Comparison of ENCODE assay signal across 9 cellular contexts in the genomic region with DNA sequence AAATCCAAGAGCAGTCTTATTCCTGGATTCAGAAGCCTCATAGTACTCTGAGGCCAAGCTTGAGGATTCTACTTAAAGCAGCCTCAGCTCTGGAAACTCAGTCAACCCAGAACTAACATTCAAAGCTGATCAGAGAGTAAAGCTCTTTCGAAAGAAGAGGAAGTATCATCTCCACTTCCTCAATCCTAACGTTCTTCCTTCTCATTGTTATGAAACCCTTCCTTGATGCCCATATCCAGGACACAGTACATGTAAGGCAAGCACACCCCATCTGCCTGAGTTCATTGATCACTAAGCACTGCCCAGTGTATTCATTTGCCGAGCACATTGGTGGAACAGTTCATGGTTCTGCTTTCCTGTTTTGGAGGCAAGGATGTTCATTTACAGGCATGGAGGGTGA. TPM values are rescaled to one million over a fixed set of nuclear protein-coding genes. Genes with fewer than 3 reads are reported as not detected.
DNase-seq lines count a peak whose midpoint lies in the region; ATAC-seq and TF ChIP-seq lines count a peak whose summit lies in the region.
"Had no signal": no experiment of that assay in that cellular context is flagged by ENCODE, and none has a peak within 500 bp of the region (broad histone marks: within the 10 kb centered on the region; RNA-seq: fewer than 3 reads in every experiment).

A gene with protein sequence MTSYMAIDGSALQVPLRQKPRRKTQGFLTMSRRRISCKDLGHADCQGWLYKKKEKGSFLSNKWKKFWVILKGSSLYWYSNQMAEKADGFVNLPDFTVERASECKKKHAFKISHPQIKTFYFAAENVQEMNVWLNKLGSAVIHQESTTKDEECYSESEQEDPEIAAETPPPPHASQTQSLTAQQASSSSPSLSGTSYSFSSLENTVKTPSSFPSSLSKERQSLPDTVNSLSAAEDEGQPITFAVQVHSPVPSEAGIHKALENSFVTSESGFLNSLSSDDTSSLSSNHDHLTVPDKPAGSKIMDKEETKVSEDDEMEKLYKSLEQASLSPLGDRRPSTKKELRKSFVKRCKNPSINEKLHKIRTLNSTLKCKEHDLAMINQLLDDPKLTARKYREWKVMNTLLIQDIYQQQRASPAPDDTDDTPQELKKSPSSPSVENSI (minus strand): TSS at position 114 of the 400 bp plus-strand sequence. CDS start 90,856 bp downstream, outside the sequence.

- H3K4me3 ChIP-seq in NB4 (ENCODE audit: low read depth, low read length), result no peak within 1 kb of the TSS
- peak within 1 kb of the TSS in 1 of 12 donors; percentile 30 for H3K4me3 ChIP-seq in heart left ventricle
- no peak within 1 kb of the TSS for H3K4me3 ChIP-seq in aorta (ENCODE audit: low read length in 2 of 2)

- H3K4me1 Mint-ChIP-seq in activated naive CD8-positive, alpha-beta T cell treated with anti-CD3 and anti-CD28 coated beads for 36 hours, result peaks cover 60% of the 10 kb centered on the region
- peaks cover 76% of the 10 kb centered on the region for H3K4me1 Mint-ChIP-seq in activated naive CD8-positive, alpha-beta T cell treated with anti-CD3 and anti-CD28 coated beads, Interleukin-2, amount 50 U/mL, for 24 hours
- H3K4me1 Mint-ChIP-seq in activated CD4-positive, alpha-beta T cell treated with anti-CD3 and anti-CD28 coated beads, Interleukin-2, amount 10 ng/mL, durations not matched to agents 24 days and 14 days, result peaks cover 14% of the 10 kb centered on the region

- H3K36me3 Mint-ChIP-seq in activated naive CD8-positive, alpha-beta T cell treated with anti-CD3 and anti-CD28 coated beads for 36 hours, result peaks cover 9% of the 10 kb centered on the region
- H3K36me3 Mint-ChIP-seq in activated naive CD8-positive, alpha-beta T cell treated with anti-CD3 and anti-CD28 coated beads, Interleukin-2, amount 50 U/mL, for 24 hours (ENCODE audit: low read depth), result no peaks in the 10 kb centered on the region
- H3K36me3 Mint-ChIP-seq in activated CD4-positive, alpha-beta T cell treated with anti-CD3 and anti-CD28 coated beads, Interleukin-2, amount 10 ng/mL, durations not matched to agents 24 days and 14 days (ENCODE audit: low read depth), result no peaks in the 10 kb centered on the region

- H3K9me3 ChIP-seq in heart left ventricle (no peaks in the 10 kb centered on the region), aorta (ENCODE audit: control insufficient read depth, low read length) (no peaks in the 10 kb centered on the region)

- peaks cover 12% of the 10 kb centered on the region for H3K9me3 Mint-ChIP-seq in activated naive CD8-positive, alpha-beta T cell treated with anti-CD3 and anti-CD28 coated beads for 36 hours
- peaks cover 4% of the 10 kb centered on the region for H3K9me3 Mint-ChIP-seq in activated naive CD8-positive, alpha-beta T cell treated with anti-CD3 and anti-CD28 coated beads, Interleukin-2, amount 50 U/mL, for 24 hours
- H3K9me3 Mint-ChIP-seq in activated CD4-positive, alpha-beta T cell treated with anti-CD3 and anti-CD28 coated beads, Interleukin-2, amount 10 ng/mL, durations not matched to agents 24 days and 14 days, result peaks cover 12% of the 10 kb centered on the region

- no peak for ATAC-seq in activated naive CD8-positive, alpha-beta T cell treated with anti-CD3 and anti-CD28 coated beads, Interleukin-2, amount 50 U/mL, for 24 hours
- ATAC-seq in heart left ventricle, result peak in 3 of 4 donors; percentile 34 to 70 (median 62)
- peak; percentile 36 for ATAC-seq in aorta (ENCODE audit: low FRiP score)

- H3K27me3 Mint-ChIP-seq in activated naive CD8-positive, alpha-beta T cell treated with anti-CD3 and anti-CD28 coated beads for 36 hours, result no peaks in the 10 kb centered on the region
- peaks cover 11% of the 10 kb centered on the region for H3K27me3 Mint-ChIP-seq in activated naive CD8-positive, alpha-beta T cell treated with anti-CD3 and anti-CD28 coated beads, Interleukin-2, amount 50 U/mL, for 24 hours
- H3K27me3 Mint-ChIP-seq in activated CD4-positive, alpha-beta T cell treated with anti-CD3 and anti-CD28 coated beads, Interleukin-2, amount 10 ng/mL, durations not matched to agents 24 days and 14 days, result peaks cover 44% of the 10 kb centered on the region

- TF ChIP-seq CTCF in NB4 (IDR thresholded peaks at IDR 0.05; ENCODE audit: low read depth, low read length) (no peak), heart left ventricle (IDR thresholded peaks at IDR 0.05) (no peak)

- H3K27me3 ChIP-seq in heart left ventricle, result no peaks in the 10 kb centered on the region
- H3K27me3 ChIP-seq in aorta (ENCODE audit: control insufficient read depth in 1 of 2, insufficient read depth in 2 of 2, low read length in 1 of 2), result no peaks in the 10 kb centered on the region

- H3K4me1 ChIP-seq in heart left ventricle (peaks cover 0 to 34% (median 0%) of the 10 kb centered on the region in 12 donors), aorta (ENCODE audit: control insufficient read depth in 1 of 2, insufficient read depth in 2 of 2, low read length in 2 of 2) (no peaks in the 10 kb centered on the region)

- DNase-seq in activated naive CD8-positive, alpha-beta T cell treated with anti-CD3 and anti-CD28 coated beads for 36 hours, result no peak
- DNase-seq in activated naive CD8-positive, alpha-beta T cell treated with anti-CD3 and anti-CD28 coated beads, Interleukin-2, amount 50 U/mL, for 24 hours, result no peak
- DNase-seq in NB4 (ENCODE audit: low read depth) (peak; percentile 71), heart left ventricle (no peak), aorta (no peak), DMS79 (lab: John Stamatoyannopoulos, UW) (no peak), OCI-M2 (lab: John Stamatoyannopoulos, UW; ENCODE audit: unreplicated experiment) (no peak)
- DNase-seq in activated CD4-positive, alpha-beta T cell treated with anti-CD3 and anti-CD28 coated beads, Interleukin-2, amount 10 ng/mL, durations not matched to agents 24 days and 14 days, result no peak
- DNase-seq: effector CD8-positive, alpha-beta T cell had no signal

- 71 to 79% (median 76%) methylated on average over 3 of the region's 3 CpGs for WGBS in heart left ventricle, 4 donors
- WGBS in aorta, 2 donors, result 93 to 94% methylated on average over 3 of the region's 3 CpGs

- no peak within 1 kb of the TSS for H3K27ac Mint-ChIP-seq in activated naive CD8-positive, alpha-beta T cell treated with anti-CD3 and anti-CD28 coated beads for 36 hours
- H3K27ac Mint-ChIP-seq in activated naive CD8-positive, alpha-beta T cell treated with anti-CD3 and anti-CD28 coated beads, Interleukin-2, amount 50 U/mL, for 24 hours, result no peak within 1 kb of the TSS
- H3K27ac Mint-ChIP-seq in activated CD4-positive, alpha-beta T cell treated with anti-CD3 and anti-CD28 coated beads, Interleukin-2, amount 10 ng/mL, durations not matched to agents 24 days and 14 days, result no peak within 1 kb of the TSS

- H3K27ac ChIP-seq in heart left ventricle, result peak within 1 kb of the TSS in 2 of 12 donors; percentile 30 to 85
- H3K27ac ChIP-seq in aorta (ENCODE audit: low read depth in 1 of 2, low read length in 2 of 2), result no peak within 1 kb of the TSS

- no peak within 1 kb of the TSS for H3K4me3 Mint-ChIP-seq in activated naive CD8-positive, alpha-beta T cell treated with anti-CD3 and anti-CD28 coated beads for 36 hours
- no peak within 1 kb of the TSS for H3K4me3 Mint-ChIP-seq in activated naive CD8-positive, alpha-beta T cell treated with anti-CD3 and anti-CD28 coated beads, Interleukin-2, amount 50 U/mL, for 24 hours
- no peak within 1 kb of the TSS for H3K4me3 Mint-ChIP-seq in activated CD4-positive, alpha-beta T cell treated with anti-CD3 and anti-CD28 coated beads, Interleukin-2, amount 10 ng/mL, durations not matched to agents 24 days and 14 days

- intact Hi-C loops in heart left ventricle (cut with DNase I), result no loop called here
- intact Hi-C loops in aorta (cut with DNase I), result no loop called here
- intact Hi-C loops in activated CD4-positive, alpha-beta T cell treated with anti-CD3 and anti-CD28 coated beads, Interleukin-2, amount 10 ng/mL, durations not matched to agents 24 days and 14 days (cut with micrococcal nuclease), result no loop called here

- TF ChIP-seq POLR2A in NB4 (IDR thresholded peaks at IDR 0.05; ENCODE audit: extremely low read depth, insufficient read length) (no peak), heart left ventricle (IDR thresholded peaks at IDR 0.05) (no peak)

- H3K36me3 ChIP-seq in heart left ventricle (no peaks in the 10 kb centered on the region), aorta (ENCODE audit: control insufficient read depth in 1 of 2, insufficient read depth in 2 of 2, low read length in 1 of 2) (no peaks in the 10 kb centered on the region)

RNA-seq across cellular contexts. Expression of the gene that starts here (rescaled TPM):
- 10 to 100 TPM; 14.2 to 16.9 TPM for total RNA-seq in activated naive CD8-positive, alpha-beta T cell treated with anti-CD3 and anti-CD28 coated beads for 36 hours
- total RNA-seq in heart left ventricle (1 to 10 TPM in 4 of 9 donors, under 1 TPM in 5; 0.25 to 4.1 (median 0.86) TPM), aorta (1 to 10 TPM; 3.7 to 4.7 TPM)
- polyA plus RNA-seq in heart left ventricle (under 1 TPM; 0.10 to 0.11 TPM), aorta (1 to 10 TPM; 1.8 to 1.9 TPM)
- total RNA-seq in activated CD4-positive, alpha-beta T cell treated with anti-CD3 and anti-CD28 coated beads, Interleukin-2, amount 10 ng/mL, durations not matched to agents 24 days and 14 days, result 0.97 and 1.5 TPM in 2 replicates
